27 cellular contexts compared by ENCODE assay signal in genomic region chr7:44185729-44186128, GRCh38. TPM values are rescaled to one million over a fixed set of nuclear protein-coding genes. Genes with fewer than 3 reads are reported as not detected.
A peak's percentile ranks its signal among the peaks of the same experiment; 100 is the strongest.
DNase-seq lines count a peak whose midpoint lies in the region; ATAC-seq and TF ChIP-seq lines count a peak whose summit lies in the region.
"Had no signal": no experiment of that assay in that cellular context is flagged by ENCODE, and none has a peak within 500 bp of the region (broad histone marks: within the 10 kb centered on the region; RNA-seq: fewer than 3 reads in every experiment).

No MANE protein-coding gene starts in this region.

- H3K36me3 ChIP-seq in right atrium auricular region (no peaks in the 10 kb centered on the region), heart right ventricle (no peaks in the 10 kb centered on the region)
- H3K36me3 ChIP-seq: BLaER1 treated with 17β-estradiol and CSF1 and Interleukin-3, amounts not matched to agents 10 nM and 100 nM; HAP-1; ovary; spleen had no signal

- H3K4me3 ChIP-seq in right atrium auricular region (no peak overlapping the region), heart right ventricle (no peak overlapping the region), coronary artery (no peak overlapping the region)
- H3K4me3 ChIP-seq: BLaER1 treated with 17β-estradiol and CSF1 and Interleukin-3, amounts not matched to agents 10 nM and 100 nM; HAP-1; K562; ovary; spleen had no signal

- H3K4me1 ChIP-seq in right atrium auricular region, result no peaks in the 10 kb centered on the region
- H3K4me1 ChIP-seq in heart right ventricle, result no peaks in the 10 kb centered on the region
- H3K4me1 ChIP-seq: HAP-1, spleen had no signal

- H3K27ac Mint-ChIP-seq in stimulated activated memory B cell treated with anti-CD40 and anti-IgM and Interleukin-4, amounts not matched to agents 10 μg/mL and 1 μg/mL and 100 μg/mL, for 72 hours, result no peak overlapping the region
- H3K27ac Mint-ChIP-seq: activated CD4-positive, alpha-beta memory T cell treated with anti-CD3 and anti-CD28 coated beads for 36 hours; activated naive CD4-positive, alpha-beta T cell treated with anti-CD3 and anti-CD28 coated beads, Interleukin-2, amount 10 ng/mL, durations not matched to agents 7 days and 5 days; nephron had no signal

- H3K9me3 Mint-ChIP-seq in stimulated activated memory B cell treated with anti-CD40 and anti-IgM and Interleukin-4, amounts not matched to agents 10 μg/mL and 1 μg/mL and 100 μg/mL, for 72 hours, result no peaks in the 10 kb centered on the region

- H3K27me3 Mint-ChIP-seq in stimulated activated memory B cell treated with anti-CD40 and anti-IgM and Interleukin-4, amounts not matched to agents 10 μg/mL and 1 μg/mL and 100 μg/mL, for 72 hours, result no peaks in the 10 kb centered on the region

- H3K9me3 ChIP-seq in right atrium auricular region (peaks cover 5 to 10% of the 10 kb centered on the region in 2 donors), heart right ventricle (peaks cover 0 to 14% (median 8%) of the 10 kb centered on the region in 11 donors)
- H3K9me3 ChIP-seq: HAP-1 had no signal

- intact Hi-C loops in heart right ventricle (cut with DNase I), result no loop called here

- H3K36me3 Mint-ChIP-seq in stimulated activated memory B cell treated with anti-CD40 and anti-IgM and Interleukin-4, amounts not matched to agents 10 μg/mL and 1 μg/mL and 100 μg/mL, for 72 hours, result no peaks in the 10 kb centered on the region
- H3K36me3 Mint-ChIP-seq: activated CD4-positive, alpha-beta memory T cell treated with anti-CD3 and anti-CD28 coated beads for 36 hours; activated naive CD4-positive, alpha-beta T cell treated with anti-CD3 and anti-CD28 coated beads, Interleukin-2, amount 10 ng/mL, durations not matched to agents 7 days and 5 days; brain had no signal

- ATAC-seq in heart right ventricle, result no peak
- ATAC-seq in stimulated activated memory B cell treated with anti-CD40 and anti-IgM and Interleukin-4, amounts not matched to agents 10 μg/mL and 1 μg/mL and 100 μg/mL, for 72 hours, result peak; percentile 37
- ATAC-seq: K562, left ventricle myocardium superior had no signal

- DNase-seq in right atrium auricular region (ENCODE audit: low spot score), result peak; percentile 38
- DNase-seq in heart right ventricle, result no peak
- DNase-seq in NCI-H2171 (lab: John Stamatoyannopoulos, UW), result peak; percentile 23
- DNase-seq in ecto neural progenitor cell (ENCODE audit: low spot score), result peak; percentile 31
- no peak for DNase-seq in islet precursor cell
- DNase-seq in stimulated activated CD4-positive, alpha-beta T cell treated with anti-CD3 and anti-CD28 coated beads, Interleukin-4, amount 100 ng/mL, for 4 hours, result no peak
- DNase-seq in coronary artery (ENCODE audit: low spot score), result no peak
- DNase-seq: activated CD4-positive, alpha-beta memory T cell treated with anti-CD3 and anti-CD28 coated beads for 36 hours; activated CD8-positive, alpha-beta memory T cell treated with anti-CD3 and anti-CD28 coated beads, Interleukin-2, amount 50 U/mL, for 4 hours; activated naive CD4-positive, alpha-beta T cell treated with anti-CD3 and anti-CD28 coated beads, Interleukin-2, amount 10 ng/mL, durations not matched to agents 7 days and 5 days; Calu3; left ventricle myocardium superior; NCI-H1092 treated with DMSO at 0.1 percent for 48 hours; NCI-H2029 treated with DMSO at 0.1 percent for 48 hours; NK-92 treated with Interleukin-12 subunit alpha and Interleukin-12 subunit beta, amount 100 ng/mL, for 24 hours; ovary; spleen; T-helper 1 cell had no signal

- no peak overlapping the region for H3K4me3 Mint-ChIP-seq in stimulated activated memory B cell treated with anti-CD40 and anti-IgM and Interleukin-4, amounts not matched to agents 10 μg/mL and 1 μg/mL and 100 μg/mL, for 72 hours
- H3K4me3 Mint-ChIP-seq: activated CD4-positive, alpha-beta memory T cell treated with anti-CD3 and anti-CD28 coated beads for 36 hours; activated naive CD4-positive, alpha-beta T cell treated with anti-CD3 and anti-CD28 coated beads, Interleukin-2, amount 10 ng/mL, durations not matched to agents 7 days and 5 days; brain; nephron had no signal

- no peak overlapping the region for H3K27ac ChIP-seq in right atrium auricular region
- H3K27ac ChIP-seq in heart right ventricle, result no peak overlapping the region
- no peak overlapping the region for H3K27ac ChIP-seq in coronary artery
- H3K27ac ChIP-seq: ovary, spleen had no signal

- peaks cover 5% of the 10 kb centered on the region for H3K4me1 Mint-ChIP-seq in stimulated activated memory B cell treated with anti-CD40 and anti-IgM and Interleukin-4, amounts not matched to agents 10 μg/mL and 1 μg/mL and 100 μg/mL, for 72 hours
- H3K4me1 Mint-ChIP-seq: activated naive CD4-positive, alpha-beta T cell treated with anti-CD3 and anti-CD28 coated beads, Interleukin-2, amount 10 ng/mL, durations not matched to agents 7 days and 5 days had no signal

- TF ChIP-seq CTCF in right atrium auricular region (IDR thresholded peaks at IDR 0.05) (no peak), heart right ventricle (IDR thresholded peaks at IDR 0.05) (no peak), coronary artery (IDR thresholded peaks at IDR 0.05) (no peak)

- 82 to 90% methylated on average over 5 of the region's 5 CpGs for WGBS in heart right ventricle, 2 donors

- H3K27me3 ChIP-seq in right atrium auricular region, result no peaks in the 10 kb centered on the region
- H3K27me3 ChIP-seq in heart right ventricle, result peaks cover 0 to 7% (median 0%) of the 10 kb centered on the region in 7 donors
- H3K27me3 ChIP-seq: BLaER1 treated with 17β-estradiol and CSF1 and Interleukin-3, amounts not matched to agents 10 nM and 100 nM; ovary had no signal

RNA-seq across cellular contexts. Expression of gene GCK, which starts 3.5 kb away (rescaled TPM):
- total RNA-seq in right atrium auricular region (10 to 100 TPM; 11.1 to 21.0 TPM), heart right ventricle (1 to 10 TPM in 6 of 10 donors, under 1 TPM in 4; 0.50 to 3.3 (median 1.2) TPM)
- polyA plus RNA-seq in heart right ventricle, result 1 to 10 TPM; 4.7 to 6.0 TPM
- total RNA-seq: Calu3, HT-29, M059J had no signal

RNA-seq across cellular contexts. Expression of gene YKT6, which starts 15.0 kb away (rescaled TPM):
- 10 to 100 TPM; 43.9 to 44.9 TPM for total RNA-seq in right atrium auricular region
- total RNA-seq in heart right ventricle, result 10 to 100 TPM; 42.2 to 58.2 (median 47.7) TPM
- polyA plus RNA-seq in heart right ventricle, result 10 to 100 TPM; 27.7 to 79.6 TPM

RNA-seq across cellular contexts. Expression of gene MYL7, which starts 44.6 kb away (rescaled TPM):
- total RNA-seq in right atrium auricular region (over 10,000 TPM; 17,339 to 49,235 TPM), heart right ventricle (1,000 to 10,000 TPM in 7 of 10 donors, 100 to 1,000 TPM in 3; 146 to 6,323 (median 1,764) TPM)
- 1,000 to 10,000 TPM; 1,475 to 2,069 TPM for polyA plus RNA-seq in heart right ventricle
- total RNA-seq: activated CD4-positive, alpha-beta memory T cell treated with anti-CD3 and anti-CD28 coated beads for 36 hours; Calu3; cerebellum; HT-29; K562; M059J had no signal
- polyA plus RNA-seq: K562 had no signal

Comparison
In these comparisons a context has a peak if more than half of its experiments do, and no peak if none do; other contexts are left out.
1. DNase-seq: peak in right atrium auricular region (single experiment), NCI-H2171 (single experiment) and ecto neural progenitor cell (single experiment); none in heart right ventricle (0 of 2), islet precursor cell (single experiment), stimulated activated CD4-positive, alpha-beta T cell treated with anti-CD3 and anti-CD28 coated beads, Interleukin-4, amount 100 ng/mL, for 4 hours (0 of 2) and coronary artery (single experiment).